In genomic region chr12:110079477-110080400, GRCh38 we compare ENCODE assay signal across 8 cellular contexts. TPM values are rescaled to one million over a fixed set of nuclear protein-coding genes. Genes with fewer than 3 reads are reported as not detected.
A peak's percentile ranks its signal among the peaks of the same experiment; 100 is the strongest.
DNase-seq lines count a peak whose midpoint lies in the region; ATAC-seq, FAIRE-seq and TF ChIP-seq lines count a peak whose summit lies in the region.

No MANE protein-coding gene starts in this region.

- H3K27me3 Mint-ChIP-seq in Caco-2 (ENCODE audit: insufficient read depth, unreplicated experiment): no peaks in the 10 kb centered on the region

- H3K4me1 ChIP-seq in small intestine (ENCODE audit: control insufficient read depth in 2 of 2, insufficient read depth in 1 of 2, low read depth in 1 of 2, low read length in 1 of 2) (peaks cover 0 to 4% of the 10 kb centered on the region in 2 donors), prostate gland (replicated peaks) (no peaks in the 10 kb centered on the region), Caco-2 (no peaks in the 10 kb centered on the region)

- no TSS peak for BruUV-seq in Caco-2 (replicated peaks; lab: Mats Ljungman, UMichigan)

- 63 to 74% (median 68%) methylated on average over 24 of the region's 24 CpGs for WGBS in small intestine, 3 donors
- 77% methylated on average over 24 of the region's 24 CpGs for WGBS in prostate gland

- H3K9me3 ChIP-seq in small intestine (ENCODE audit: control insufficient read depth, low read depth) (no peaks in the 10 kb centered on the region), prostate gland (no peaks in the 10 kb centered on the region), Caco-2 (no peaks in the 10 kb centered on the region)

- no peak overlapping the region for H3K4me3 ChIP-seq in NB4 (ENCODE audit: low read depth, low read length)
- H3K4me3 ChIP-seq in small intestine (ENCODE audit: low read depth in 1 of 2, low read length in 2 of 2): peak overlapping the region in 1 of 2 donors; percentile 9
- no peak overlapping the region for H3K4me3 ChIP-seq in prostate gland
- no peak overlapping the region for H3K4me3 ChIP-seq in Caco-2 (ENCODE audit: low read depth, low read length)

- peak; percentile 80 for ATAC-seq in GM21825 (IDR thresholded peaks at IDR 0.05; ENCODE audit: unreplicated experiment)

- FAIRE-seq in small intestine (lab: Jason Lieb, UNC): no peak

- H3K36me3 ChIP-seq in small intestine (ENCODE audit: control insufficient read depth in 2 of 2, insufficient read depth in 2 of 2, low read length in 2 of 2) (no peaks in the 10 kb centered on the region), prostate gland (no peaks in the 10 kb centered on the region), Caco-2 (ENCODE audit: control insufficient read depth, insufficient read depth, low read length) (no peaks in the 10 kb centered on the region)

- intact Hi-C loops in prostate gland (cut with DNase I): no loop called here
- intact Hi-C loops in Caco-2 (cut with micrococcal nuclease; ENCODE audit: unreplicated experiment): no loop called here

- peaks cover 6% of the 10 kb centered on the region for H3K9me3 Mint-ChIP-seq in Caco-2 (ENCODE audit: unreplicated experiment)

- H3K27me3 ChIP-seq in small intestine (ENCODE audit: control insufficient read depth in 2 of 2, insufficient read depth in 2 of 2, low read length in 2 of 2) (no peaks in the 10 kb centered on the region), prostate gland (replicated peaks; ENCODE audit: insufficient read depth) (no peaks in the 10 kb centered on the region), Caco-2 (replicated peaks; ENCODE audit: control insufficient read depth, insufficient read depth, low read length) (no peaks in the 10 kb centered on the region)

- POLR2A ChIA-PET in GM10248 (lab: Yijun Ruan, JAX) (interaction anchor here (0.6 to 0.7 kb wide), 2 partner anchors 47 to 364 kb away, joined by 4 to 5 read pairs; no protein-coding TSS in a partner anchor), Caco-2 (lab: Charles Lee) (interaction anchor here (0.5 kb wide), 1 partner anchor 351 kb away, joined by 4 read pairs; no protein-coding TSS in a partner anchor)

- no peak overlapping the region for H3K4me3 Mint-ChIP-seq in Caco-2 (ENCODE audit: unreplicated experiment)

- H3K27ac ChIP-seq in small intestine (ENCODE audit: low read depth in 1 of 2, low read length in 1 of 2) (peak overlapping the region; percentile 61 to 92), prostate gland (no peak overlapping the region)

- H3K4me1 Mint-ChIP-seq in Caco-2 (ENCODE audit: low read depth, unreplicated experiment): peaks cover 7% of the 10 kb centered on the region

- no peak for TF ChIP-seq POLR2A in NB4 (IDR thresholded peaks at IDR 0.05; ENCODE audit: extremely low read depth, insufficient read length)
- no peak for TF ChIP-seq POLR2A in prostate gland (IDR thresholded peaks at IDR 0.05)

- no peak for TF ChIP-seq CTCF in GM10248 (IDR thresholded peaks at IDR 0.05; ENCODE audit: control extremely low read depth, extremely low read depth, low read depth, missing control alignments)
- TF ChIP-seq CTCF in NB4 (IDR thresholded peaks at IDR 0.05; ENCODE audit: low read depth, low read length): no peak
- no peak for TF ChIP-seq CTCF in prostate gland (IDR thresholded peaks at IDR 0.05)
- no peak for TF ChIP-seq CTCF in Caco-2 (IDR thresholded peaks at IDR 0.05; ENCODE audit: insufficient read depth in 1 of 2, low read depth in 1 of 2, low read length in 1 of 2, severe bottlenecking in 1 of 2, unreplicated experiment in 1 of 2)

- CTCF ChIA-PET in GM10248 (lab: Yijun Ruan, JAX) (interaction anchor here (0.8 to 1.7 kb wide), 5 partner anchors 19 to 352 kb away, joined by 3 to 7 read pairs (median 5); no protein-coding TSS in a partner anchor), Caco-2 (lab: Charles Lee) (no interaction called here)

- H3K27ac Mint-ChIP-seq in Caco-2 (ENCODE audit: unreplicated experiment): no peak overlapping the region

- DNase-seq in GM10248 (ENCODE audit: extremely low spot score): peak; percentile 77
- peak; percentile 50 for DNase-seq in NB4 (ENCODE audit: low read depth)
- DNase-seq in activated CD8-positive, alpha-beta memory T cell treated with anti-CD3 and anti-CD28 coated beads, Interleukin-2, amount 50 U/mL, for 4 hours: peak; percentile 67
- DNase-seq in globus pallidus (ENCODE audit: low spot score): peak; percentile 98
- DNase-seq in small intestine: peak; percentile 48
- no peak for DNase-seq in prostate gland (ENCODE audit: low spot score)
- DNase-seq in Caco-2: no peak

- no peaks in the 10 kb centered on the region for H3K36me3 Mint-ChIP-seq in Caco-2 (ENCODE audit: insufficient read depth, unreplicated experiment)

RNA-seq across cellular contexts. Expression of gene C12orf76, which starts 31.4 kb away (rescaled TPM):
- 10 to 100 TPM in 1 of 3 donors, 1 to 10 TPM in 2; 5.4 to 10.8 (median 5.4) TPM for polyA plus RNA-seq in small intestine
- total RNA-seq in prostate gland: 10 to 100 TPM; 20.4 to 26.1 TPM
- total RNA-seq in Caco-2 (2022): 10.8 and 11.9 TPM in 2 replicates

RNA-seq across cellular contexts. Expression of gene IFT81, which starts 44.4 kb away (rescaled TPM):
- 1 to 10 TPM in 2 of 3 donors, under 1 TPM in 1; 0.54 to 3.8 (median 1.3) TPM for polyA plus RNA-seq in small intestine
- total RNA-seq in prostate gland (10 to 100 TPM; 11.2 to 16.1 TPM), Caco-2 (2022) (5.9 and 6.3 TPM in 2 replicates)

Comparison
In these comparisons a context has a peak if more than half of its experiments do, and no peak if none do; other contexts are left out.
1. DNase-seq: peak in GM10248 (single experiment), NB4 (single experiment), activated CD8-positive, alpha-beta memory T cell treated with anti-CD3 and anti-CD28 coated beads, Interleukin-2, amount 50 U/mL, for 4 hours (single experiment), globus pallidus (single experiment) and small intestine (single experiment); none in prostate gland (single experiment) and Caco-2 (0 of 2).
2. H3K27ac ChIP-seq: peak in small intestine (2 of 2); none in prostate gland (0 of 2).